13 cellular contexts compared by ENCODE assay signal in genomic region chr1:111648826-111649225, GRCh38. TPM values are rescaled to one million over a fixed set of nuclear protein-coding genes. Genes with fewer than 3 reads are reported as not detected.
DNase-seq lines count a peak whose midpoint lies in the region; ATAC-seq lines count a peak whose summit lies in the region.
"Had no signal": no experiment of that assay in that cellular context is flagged by ENCODE, and none has a peak within 500 bp of the region (broad histone marks: within the 10 kb centered on the region; RNA-seq: fewer than 3 reads in every experiment).

No MANE protein-coding gene starts in this region.

- DNase-seq in activated naive CD4-positive, alpha-beta T cell treated with anti-CD3 and anti-CD28 coated beads, Interleukin-2, amount 10 ng/mL, durations not matched to agents 7 days and 5 days = no peak
- no peak for DNase-seq in activated naive CD4-positive, alpha-beta T cell (lab: John Stamatoyannopoulos, UW)
- DNase-seq in T-helper 17 cell = no peak
- DNase-seq in globus pallidus (ENCODE audit: low spot score) = peak; percentile 26
- DNase-seq in stimulated activated naive B cell treated with anti-CD40 and anti-IgM and Interleukin-4, amounts not matched to agents 10 μg/mL and 1 μg/mL and 100 μg/mL, for 72 hours = no peak
- DNase-seq in NCI-H1105 (lab: John Stamatoyannopoulos, UW) = no peak
- DNase-seq in epidermal melanocyte (ENCODE audit: insufficient read length, low spot score) = no peak
- DNase-seq: activated CD4-positive, alpha-beta T cell treated with anti-CD3 and anti-CD28 coated beads for 1 hour; stimulated activated CD4-positive, alpha-beta T cell treated with anti-CD3 and anti-CD28 coated beads, Interleukin-2, amount 100 ng/mL, for 48 hours; SW 1271 had no signal

- H3K27ac Mint-ChIP-seq in activated naive CD4-positive, alpha-beta T cell treated with anti-CD3 and anti-CD28 coated beads, Interleukin-2, amount 10 ng/mL, durations not matched to agents 7 days and 5 days = peak overlapping the region; percentile 65
- peak overlapping the region; percentile 94 for H3K27ac Mint-ChIP-seq in T-helper 17 cell
- peak overlapping the region; percentile 84 for H3K27ac Mint-ChIP-seq in stimulated activated naive B cell treated with anti-CD40 and anti-IgM and Interleukin-4, amounts not matched to agents 10 μg/mL and 1 μg/mL and 100 μg/mL, for 72 hours

- peaks cover 70% of the 10 kb centered on the region for H3K4me1 Mint-ChIP-seq in activated naive CD4-positive, alpha-beta T cell treated with anti-CD3 and anti-CD28 coated beads, Interleukin-2, amount 10 ng/mL, durations not matched to agents 7 days and 5 days
- peaks cover 63% of the 10 kb centered on the region for H3K4me1 Mint-ChIP-seq in T-helper 17 cell
- H3K4me1 Mint-ChIP-seq in stimulated activated naive B cell treated with anti-CD40 and anti-IgM and Interleukin-4, amounts not matched to agents 10 μg/mL and 1 μg/mL and 100 μg/mL, for 72 hours = peaks cover 35 to 68% of the 10 kb centered on the region in 2 donors
- H3K4me1 Mint-ChIP-seq: neural crest cell had no signal

- no peaks in the 10 kb centered on the region for H3K9me3 ChIP-seq in T-helper 17 cell (ENCODE audit: control insufficient read depth, low read length, poor library complexity, severe bottlenecking)
- H3K9me3 ChIP-seq: right lobe of liver had no signal

- H3K36me3 Mint-ChIP-seq in activated naive CD4-positive, alpha-beta T cell treated with anti-CD3 and anti-CD28 coated beads, Interleukin-2, amount 10 ng/mL, durations not matched to agents 7 days and 5 days = peaks cover 40% of the 10 kb centered on the region
- peaks cover 2% of the 10 kb centered on the region for H3K36me3 Mint-ChIP-seq in T-helper 17 cell (ENCODE audit: low read depth)
- peaks cover 50 to 67% of the 10 kb centered on the region in 2 donors for H3K36me3 Mint-ChIP-seq in stimulated activated naive B cell treated with anti-CD40 and anti-IgM and Interleukin-4, amounts not matched to agents 10 μg/mL and 1 μg/mL and 100 μg/mL, for 72 hours

- ATAC-seq in T-helper 17 cell = no peak
- no peak for ATAC-seq in stimulated activated naive B cell treated with anti-CD40 and anti-IgM and Interleukin-4, amounts not matched to agents 10 μg/mL and 1 μg/mL and 100 μg/mL, for 72 hours (replicated peaks)
- no peak for ATAC-seq in HG02938 (IDR thresholded peaks at IDR 0.05; ENCODE audit: unreplicated experiment)

- H3K4me3 Mint-ChIP-seq in activated naive CD4-positive, alpha-beta T cell treated with anti-CD3 and anti-CD28 coated beads, Interleukin-2, amount 10 ng/mL, durations not matched to agents 7 days and 5 days = no peak overlapping the region
- H3K4me3 Mint-ChIP-seq in T-helper 17 cell = peak overlapping the region; percentile 86
- peak overlapping the region; percentile 21 to 25 for H3K4me3 Mint-ChIP-seq in stimulated activated naive B cell treated with anti-CD40 and anti-IgM and Interleukin-4, amounts not matched to agents 10 μg/mL and 1 μg/mL and 100 μg/mL, for 72 hours
- H3K4me3 Mint-ChIP-seq: neural crest cell had no signal

- CTCF ChIA-PET in activated naive CD4-positive, alpha-beta T cell treated with anti-CD3 and anti-CD28 coated beads, Interleukin-2, amount 10 ng/mL, durations not matched to agents 7 days and 5 days (lab: Charles Lee) = interaction anchor here (1.8 to 3.3 kb wide), 3 partner anchors 10 to 141 kb away, joined by 6 to 15 read pairs (median 8); no protein-coding TSS in a partner anchor

- H3K9me3 Mint-ChIP-seq in activated naive CD4-positive, alpha-beta T cell treated with anti-CD3 and anti-CD28 coated beads, Interleukin-2, amount 10 ng/mL, durations not matched to agents 7 days and 5 days = no peaks in the 10 kb centered on the region
- H3K9me3 Mint-ChIP-seq in stimulated activated naive B cell treated with anti-CD40 and anti-IgM and Interleukin-4, amounts not matched to agents 10 μg/mL and 1 μg/mL and 100 μg/mL, for 72 hours = peaks cover 3 to 11% of the 10 kb centered on the region in 2 donors

- H3K27me3 Mint-ChIP-seq in activated naive CD4-positive, alpha-beta T cell treated with anti-CD3 and anti-CD28 coated beads, Interleukin-2, amount 10 ng/mL, durations not matched to agents 7 days and 5 days = no peaks in the 10 kb centered on the region
- H3K27me3 Mint-ChIP-seq in T-helper 17 cell = no peaks in the 10 kb centered on the region
- no peaks in the 10 kb centered on the region for H3K27me3 Mint-ChIP-seq in stimulated activated naive B cell treated with anti-CD40 and anti-IgM and Interleukin-4, amounts not matched to agents 10 μg/mL and 1 μg/mL and 100 μg/mL, for 72 hours

RNA-seq across cellular contexts. Expression of gene RAP1A, which starts 29.2 kb away (rescaled TPM):
- total RNA-seq in T-helper 17 cell = 100 to 1,000 TPM; 109 to 112 TPM
